ENCODE assay signal across 16 cellular contexts in genomic region chr5:40221796-40222195, GRCh38.
DNase-seq lines count a peak whose midpoint lies in the region; ATAC-seq and TF ChIP-seq lines count a peak whose summit lies in the region.
"Had no signal": no experiment of that assay in that cellular context is flagged by ENCODE, and none has a peak within 500 bp of the region (broad histone marks: within the 10 kb centered on the region; RNA-seq: fewer than 3 reads in every experiment).

No MANE protein-coding gene starts in this region.

- H3K36me3 Mint-ChIP-seq in type B pancreatic cell, result no peaks in the 10 kb centered on the region
- H3K36me3 Mint-ChIP-seq: mesothelial cell of epicardium had no signal

- no peak overlapping the region for H3K4me3 Mint-ChIP-seq in type B pancreatic cell
- H3K4me3 Mint-ChIP-seq: mesothelial cell of epicardium; T-helper 1 cell treated with Interleukin-12 subunit alpha and Interleukin-12 subunit beta and Interleukin-4 antibody, amounts not matched to agents 30 μg/mL and 1 μg/mL, for 36 hours had no signal

- no peaks in the 10 kb centered on the region for H3K27me3 Mint-ChIP-seq in type B pancreatic cell

- TF ChIP-seq CTCF in AG04449 (IDR thresholded peaks at IDR 0.05; ENCODE audit: insufficient read depth, low read length, missing control alignments) (no peak), type B pancreatic cell (conservative IDR thresholded peaks at IDR 0.05) (no peak)

- H3K9me3 Mint-ChIP-seq in type B pancreatic cell, result no peaks in the 10 kb centered on the region

- peak; percentile 57 for DNase-seq in AG04449 (ENCODE audit: low read depth, low spot score)
- peak; percentile 26 for DNase-seq in HPDE6-E6E7 (ENCODE audit: extremely low spot score)
- peak; percentile 16 for DNase-seq in amniotic stem cell (lab: John Stamatoyannopoulos, UW)
- DNase-seq in glomerular visceral epithelial cell (ENCODE audit: extremely low spot score), result peak; percentile 94
- DNase-seq in NCI-H2196 (lab: John Stamatoyannopoulos, UW; ENCODE audit: unreplicated experiment), result no peak
- no peak for DNase-seq in type B pancreatic cell (ENCODE audit: extremely low spot score, unreplicated experiment)
- DNase-seq in NCI-H2029 treated with DMSO at 0.1 percent for 48 hours (lab: John Stamatoyannopoulos, UW), result no peak
- DNase-seq: activated gamma-delta T cell, caudate nucleus, DMS 273 treated with DMSO at 0.1 percent for 48 hours, Karpas-422, pancreas had no signal

- POLR2A ChIA-PET in AG04449 (lab: Yijun Ruan, JAX), result no interaction called here

- no peak overlapping the region for H3K27ac Mint-ChIP-seq in type B pancreatic cell
- H3K27ac Mint-ChIP-seq: mesothelial cell of epicardium; T-helper 1 cell treated with Interleukin-12 subunit alpha and Interleukin-12 subunit beta and Interleukin-4 antibody, amounts not matched to agents 30 μg/mL and 1 μg/mL, for 36 hours had no signal

- no peaks in the 10 kb centered on the region for H3K4me1 Mint-ChIP-seq in type B pancreatic cell (ENCODE audit: unreplicated experiment)

- CTCF ChIA-PET in AG04449 (lab: Yijun Ruan, JAX), result no interaction called here

- no peak overlapping the region for H3K4me3 ChIP-seq in AG04449 (ENCODE audit: low read depth, low read length)
- H3K4me3 ChIP-seq: pancreas, upper lobe of left lung had no signal

- ATAC-seq in HG03025 (IDR thresholded peaks at IDR 0.05; ENCODE audit: low FRiP score, unreplicated experiment), result no peak
- ATAC-seq: pancreas had no signal

Comparison
In these comparisons a context has a peak if more than half of its experiments do, and no peak if none do; other contexts are left out.
1. DNase-seq: peak in AG04449 (single experiment), HPDE6-E6E7 (single experiment), amniotic stem cell (single experiment) and glomerular visceral epithelial cell (single experiment); none in NCI-H2196 (single experiment), type B pancreatic cell (single experiment) and NCI-H2029 treated with DMSO at 0.1 percent for 48 hours (single experiment).